In the genomic region with DNA sequence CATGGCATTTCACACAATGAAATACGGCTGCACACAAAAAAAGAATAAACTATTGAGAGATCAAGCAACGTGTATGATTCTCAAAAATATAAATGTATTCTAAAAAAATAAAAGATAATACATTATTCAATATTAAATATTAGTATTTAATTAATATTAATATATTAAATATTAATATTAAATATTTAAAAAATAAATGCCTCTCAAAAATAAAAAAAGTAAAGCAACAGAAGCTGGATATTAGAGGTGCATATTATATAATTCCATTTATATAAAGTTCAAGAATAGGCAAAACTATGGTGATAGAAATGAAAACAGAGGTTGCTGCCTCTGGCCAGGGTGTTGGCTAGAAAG, we compare ENCODE assay signal across 19 cellular contexts. TPM values are rescaled to one million over a fixed set of nuclear protein-coding genes. Genes with fewer than 3 reads are reported as not detected.
DNase-seq lines count a peak whose midpoint lies in the region; ATAC-seq, FAIRE-seq and TF ChIP-seq lines count a peak whose summit lies in the region.
"Had no signal": no experiment of that assay in that cellular context is flagged by ENCODE, and none has a peak within 500 bp of the region (broad histone marks: within the 10 kb centered on the region; RNA-seq: fewer than 3 reads in every experiment).

No MANE protein-coding gene starts in this region.

- 65% methylated on average over 2 of the region's 2 CpGs for WGBS in HepG2 (ENCODE audit: low lambda C conversion rate)
- 61% methylated on average over 2 of the region's 2 CpGs for WGBS in right lobe of liver (ENCODE audit: insufficient coverage, low coverage, low lambda C conversion rate, missing lambda C conversion rate)
- 13 to 17% methylated on average over 2 of the region's 2 CpGs for WGBS in body of pancreas, 2 donors

- no TSS peak for BruUV-seq in HepG2 (replicated peaks; lab: Mats Ljungman, UMichigan)

- H3K9ac ChIP-seq in HepG2 (ENCODE audit: insufficient read depth, low read depth, low read length): no peak overlapping the region

- no peak for TF ChIP-seq EP300 in HepG2 (IDR thresholded peaks at IDR 0.05; ENCODE audit: low read depth in 2 of 2, low read length in 2 of 2)
- no peak for TF ChIP-seq EP300 in HepG2 (CRISPR knock-in tag; IDR thresholded peaks at IDR 0.05; ENCODE audit: borderline replicate concordance)

- H3K27me3 ChIP-seq in HepG2 (ENCODE audit: control insufficient read depth in 1 of 2, insufficient read depth in 2 of 2, low read length in 2 of 2) (no peaks in the 10 kb centered on the region), right lobe of liver (no peaks in the 10 kb centered on the region), tibial artery (no peaks in the 10 kb centered on the region), SJCRH30 (no peaks in the 10 kb centered on the region), body of pancreas (no peaks in the 10 kb centered on the region)
- H3K27me3 ChIP-seq: vagina had no signal

- H3K27ac ChIP-seq in HepG2 (ENCODE audit: extremely low read length, insufficient read depth, low read length): peak overlapping the region; percentile 19
- H3K27ac ChIP-seq in right lobe of liver: peak overlapping the region in 1 of 3 donors; percentile 22
- H3K27ac ChIP-seq in tibial artery: peak overlapping the region; percentile 57 to 63
- no peak overlapping the region for H3K27ac ChIP-seq in SJCRH30
- H3K27ac ChIP-seq in body of pancreas: peak overlapping the region in 1 of 4 donors; percentile 22

- TF ChIP-seq POLR2A in HepG2 (IDR thresholded peaks at IDR 0.05; ENCODE audit: insufficient read depth in 1 of 2, low read depth in 2 of 2, low read length in 2 of 2): no peak
- TF ChIP-seq POLR2A in right lobe of liver (IDR thresholded peaks at IDR 0.05): no peak
- TF ChIP-seq POLR2A in body of pancreas (IDR thresholded peaks at IDR 0.05): no peak

- no peaks in the 10 kb centered on the region for H3K79me2 ChIP-seq in HepG2 (ENCODE audit: insufficient read depth, low read length)

- H3K36me3 Mint-ChIP-seq in chondrocyte (ENCODE audit: low read depth): no peaks in the 10 kb centered on the region
- H3K36me3 Mint-ChIP-seq in memory B cell: peaks cover 11% of the 10 kb centered on the region

- H3K9me3 Mint-ChIP-seq in chondrocyte (ENCODE audit: low read depth) (peaks cover 5% of the 10 kb centered on the region), memory B cell (no peaks in the 10 kb centered on the region)

- H3K27me3 Mint-ChIP-seq in chondrocyte (ENCODE audit: low read depth) (no peaks in the 10 kb centered on the region), memory B cell (no peaks in the 10 kb centered on the region)

- H4K20me1 ChIP-seq in HepG2 (ENCODE audit: insufficient read depth, low read length): no peaks in the 10 kb centered on the region

- TF ChIP-seq RAD21 in HepG2 (CRISPR knock-in tag; IDR thresholded peaks at IDR 0.05): no peak

- CTCF ChIA-PET in HepG2 (lab: Yijun Ruan, JAX; ENCODE audit: low intra/inter-chr PET ratio, low total read pairs): no interaction called here

- H3K4me1 ChIP-seq in HepG2 (ENCODE audit: insufficient read depth, low read length) (peaks cover 64% of the 10 kb centered on the region), right lobe of liver (peaks cover 0 to 19% (median 0%) of the 10 kb centered on the region in 4 donors), tibial artery (peaks cover 0 to 19% (median 7%) of the 10 kb centered on the region in 4 donors), SJCRH30 (no peaks in the 10 kb centered on the region), body of pancreas (peaks cover 35% of the 10 kb centered on the region)
- H3K4me1 ChIP-seq: vagina had no signal

- no peak for ATAC-seq in HepG2
- ATAC-seq in right lobe of liver: no peak
- no peak for ATAC-seq in memory B cell (ENCODE audit: low read depth)
- ATAC-seq in body of pancreas: no peak
- ATAC-seq: activated CD4-positive, CD25-positive, alpha-beta regulatory T cell treated with anti-CD3 and anti-CD28 coated beads, Interleukin-2, amount 50 U/mL, for 24 hours; Right ventricle myocardium inferior had no signal

- H2AFZ ChIP-seq in HepG2 (ENCODE audit: low read length): no peak overlapping the region

- H3K4me2 ChIP-seq in HepG2 (ENCODE audit: low read depth, low read length): peak overlapping the region; percentile 32; the same call in 1 of the 2 replicates

- H3K4me3 ChIP-seq in HepG2 (replicated peaks in 1 of 3; ENCODE audit: insufficient read depth in 1 of 3, low read depth in 2 of 3, low read length in 3 of 3) (no peak overlapping the region), right lobe of liver (no peak overlapping the region), tibial artery (no peak overlapping the region), SJCRH30 (no peak overlapping the region), body of pancreas (no peak overlapping the region)
- H3K4me3 ChIP-seq: vagina had no signal

- H3K4me1 Mint-ChIP-seq in chondrocyte (ENCODE audit: low read depth) (peaks cover 47% of the 10 kb centered on the region), memory B cell (peaks cover 14% of the 10 kb centered on the region)

- H3K27ac Mint-ChIP-seq in chondrocyte (ENCODE audit: unreplicated experiment): peak overlapping the region; percentile 85
- H3K27ac Mint-ChIP-seq in memory B cell: peak overlapping the region; percentile 22

- TF ChIP-seq CTCF in HepG2 (CRISPR knock-in tag; IDR thresholded peaks at IDR 0.05): no peak
- TF ChIP-seq CTCF in right lobe of liver (IDR thresholded peaks at IDR 0.05): no peak
- no peak for TF ChIP-seq CTCF in chondrocyte (IDR thresholded peaks at IDR 0.05)
- no peak for TF ChIP-seq CTCF in tibial artery (IDR thresholded peaks at IDR 0.05)
- TF ChIP-seq CTCF in body of pancreas (IDR thresholded peaks at IDR 0.05): no peak

- FAIRE-seq in HepG2 (lab: Jason Lieb, UNC): no peak
- FAIRE-seq: HTR-8/SVneo had no signal

- H3K36me3 ChIP-seq in HepG2 (replicated peaks in 1 of 2; ENCODE audit: control insufficient read depth in 1 of 2, insufficient read depth in 2 of 2, low read length in 2 of 2) (no peaks in the 10 kb centered on the region), right lobe of liver (no peaks in the 10 kb centered on the region), tibial artery (no peaks in the 10 kb centered on the region), SJCRH30 (no peaks in the 10 kb centered on the region), body of pancreas (replicated peaks in 1 of 2; ENCODE audit: insufficient read depth in 1 of 2, low read depth in 2 of 2) (no peaks in the 10 kb centered on the region)
- H3K36me3 ChIP-seq: vagina had no signal

- H3K9me3 ChIP-seq in HepG2 (ENCODE audit: low read length) (no peaks in the 10 kb centered on the region), right lobe of liver (no peaks in the 10 kb centered on the region), tibial artery (peaks cover 0 to 5% (median 0%) of the 10 kb centered on the region in 3 donors), SJCRH30 (replicated peaks) (peaks cover 9% of the 10 kb centered on the region), body of pancreas (no peaks in the 10 kb centered on the region)
- H3K9me3 ChIP-seq: vagina had no signal

- POLR2A ChIA-PET in HepG2 (lab: Yijun Ruan, JAX): interaction anchor here (1.1 to 6.8 kb wide), 5 partner anchors 9 to 56 kb away, joined by 3 to 62 read pairs (median 13); a partner anchor contains a TSS

- intact Hi-C loops in HepG2 (cut with micrococcal nuclease; ENCODE audit: unreplicated experiment) (no loop called here), right lobe of liver (cut with DNase I) (loop anchor here in 1 of 2 donors (10.0 kb wide), 1 partner anchor 48 kb away; no protein-coding TSS in a partner anchor), tibial artery (cut with DNase I; ENCODE audit: low total_unique reads) (no loop called here), body of pancreas (cut with DNase I) (no loop called here)

- no peak overlapping the region for H3K4me3 Mint-ChIP-seq in chondrocyte (ENCODE audit: unreplicated experiment)
- no peak overlapping the region for H3K4me3 Mint-ChIP-seq in memory B cell
- H3K4me3 Mint-ChIP-seq: activated CD8-positive, alpha-beta memory T cell treated with anti-CD3 and anti-CD28 coated beads, Interleukin-2, amount 10 ng/mL, durations not matched to agents 7 days and 5 days had no signal

- in situ Hi-C loops in HepG2 (cut with HindIII; ENCODE audit: extremely low pct_ligation_motif_present, low pct_unique_long_range_greater_than_20kb): no loop called here

- DNase-seq in HepG2 (ENCODE audit: low spot score): no peak
- DNase-seq in right lobe of liver: no peak
- DNase-seq in chondrocyte (ENCODE audit: low spot score): no peak
- no peak for DNase-seq in memory B cell (ENCODE audit: low spot score in 2 of 2)
- DNase-seq in tibial artery: no peak
- DNase-seq in SJCRH30: no peak
- DNase-seq in body of pancreas: no peak
- DNase-seq in NCI-H2107 treated with DMSO at 0.1 percent for 48 hours (lab: John Stamatoyannopoulos, UW; ENCODE audit: unreplicated experiment): no peak
- DNase-seq: ACHN; activated CD8-positive, alpha-beta memory T cell treated with anti-CD3 and anti-CD28 coated beads, Interleukin-2, amount 10 ng/mL, durations not matched to agents 7 days and 5 days; activated effector memory CD4-positive, alpha-beta T cell treated with Interleukin-2 at 50 U/mL for 16 hours; amygdala; DMS79; glutamatergic neuron had no signal

RNA-seq across cellular contexts. Expression of a gene that starts 57.1 kb away (rescaled TPM):
- total RNA-seq in HepG2 (2016; rRNA removed; fragmentation: Illumina TruSeq; extraction: Trizol) (3.2 and 4.6 TPM in 2 replicates), right lobe of liver (100 to 1,000 TPM in 4 of 6 experiments, 10 to 100 TPM in 2; 39.0 to 176 (median 127) TPM), chondrocyte (177 to 258 TPM (median 181 TPM) in 3 replicates), body of pancreas (10 to 100 TPM; 68.0 to 84.7 TPM)
- total RNA-seq in HepG2 (2016; cell fraction: cytosol; rRNA removed; fragmentation: Illumina TruSeq; extraction: Trizol; ENCODE audit: low read depth): 0.71 and 0.91 TPM in 2 replicates
- total RNA-seq in HepG2 (2016; cell fraction: insoluble cytoplasmic fraction; rRNA removed; fragmentation: Illumina TruSeq; extraction: Trizol): 3.2 and 6.0 TPM in 2 replicates
- 1.8 TPM in 2 replicates for total RNA-seq in HepG2 (2016; cell fraction: membrane; rRNA removed; fragmentation: Illumina TruSeq; extraction: Trizol)
- 7.3 and 7.6 TPM in 2 replicates for total RNA-seq in HepG2 (2016; cell fraction: nucleus; rRNA removed; fragmentation: Illumina TruSeq; extraction: Trizol)
- 34.1 and 40.4 TPM in 2 replicates for polyA plus RNA-seq in HepG2 (2011; rRNA removed)
- 40.0 and 43.7 TPM in 2 replicates for polyA plus RNA-seq in HepG2 (2011; cell fraction: cytosol; rRNA removed)
- 66.8 and 77.1 TPM in 2 replicates for polyA plus RNA-seq in HepG2 (2011; cell fraction: nucleus; rRNA removed)
- polyA plus RNA-seq in HepG2 (2012): 11.3 and 22.4 TPM in 2 replicates
- 1.5 and 1.7 TPM in 2 replicates for polyA plus RNA-seq in HepG2 (2016; cell fraction: cytosol; fragmentation: Illumina TruSeq; extraction: Trizol; ENCODE audit: low read depth)
- 5.5 and 5.8 TPM in 2 replicates for polyA plus RNA-seq in HepG2 (2016; cell fraction: insoluble cytoplasmic fraction; fragmentation: Illumina TruSeq; extraction: Trizol; ENCODE audit: low read depth)
- 2.3 and 2.5 TPM in 2 replicates for polyA plus RNA-seq in HepG2 (2016; cell fraction: membrane; fragmentation: Illumina TruSeq; extraction: Trizol; ENCODE audit: low read depth)
- polyA plus RNA-seq in HepG2 (2016; cell fraction: nucleus; fragmentation: Illumina TruSeq; extraction: Trizol; ENCODE audit: insufficient read depth, low read depth): 16.6 and 21.3 TPM in 2 replicates
- polyA minus RNA-seq in HepG2 (2011; rRNA and poly(A)+ RNA removed; ENCODE audit: low replicate concordance): 22.5 and 88.0 TPM in 2 replicates
- polyA minus RNA-seq in HepG2 (2011; cell fraction: cytosol; rRNA and poly(A)+ RNA removed): 12.3 and 15.6 TPM in 2 replicates
- 35.0 and 45.0 TPM in 2 replicates for polyA minus RNA-seq in HepG2 (2011; cell fraction: nucleus; rRNA and poly(A)+ RNA removed)
- total RNA-seq in SJCRH30 (2014; rRNA removed; shearing (Covaris generic)): 2.6 and 2.8 TPM in 2 replicates
- polyA plus RNA-seq: neural cell had no signal

Comparison
In these comparisons a context has a peak if more than half of its experiments do, and no peak if none do; other contexts are left out.
1. RNA of a gene that starts 57.1 kb away (total RNA-seq): 177 to 258 TPM in chondrocyte, 39.0 to 176 TPM in right lobe of liver and 68.0 to 84.7 TPM in body of pancreas; 0.71 to 7.6 TPM in HepG2 and 2.6 to 2.8 TPM in SJCRH30; every median in the first group is over 4 times any median in the second.